1 cellular context compared by ENCODE assay signal in the genomic region with DNA sequence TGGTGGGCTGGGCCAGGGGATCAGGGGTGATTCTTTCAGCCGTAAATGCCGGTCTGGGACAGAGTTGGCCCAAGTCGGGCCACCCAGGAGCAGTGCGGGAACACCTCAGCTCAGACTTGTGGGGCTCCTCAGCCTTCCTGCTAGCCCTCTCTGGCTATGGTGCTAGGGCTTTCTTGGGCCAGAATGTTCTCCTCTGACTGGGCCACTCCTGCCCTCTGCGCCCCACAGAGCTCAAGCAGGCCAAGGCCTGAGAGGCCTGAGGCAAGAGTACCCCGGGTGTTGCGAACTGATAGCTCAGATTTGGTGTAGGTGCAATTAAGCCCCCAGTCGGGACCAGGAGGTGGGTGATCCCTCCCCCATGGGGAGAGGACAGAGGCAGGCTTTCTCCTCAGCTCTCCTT.
TF ChIP-seq lines count a peak whose summit lies in the region.

No MANE protein-coding gene starts in this region.

TF ChIP-seq in HepG2, 621 proteins besides CTCF, POLR2A, EP300 and RAD21:
- TF ChIP-seq, protein P1, sequence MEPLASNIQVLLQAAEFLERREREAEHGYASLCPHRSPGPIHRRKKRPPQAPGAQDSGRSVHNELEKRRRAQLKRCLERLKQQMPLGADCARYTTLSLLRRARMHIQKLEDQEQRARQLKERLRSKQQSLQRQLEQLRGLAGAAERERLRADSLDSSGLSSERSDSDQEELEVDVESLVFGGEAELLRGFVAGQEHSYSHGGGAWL (CRISPR knock-in tag; IDR thresholded peaks at IDR 0.05) = no peak
- TF ChIP-seq, protein P2, sequence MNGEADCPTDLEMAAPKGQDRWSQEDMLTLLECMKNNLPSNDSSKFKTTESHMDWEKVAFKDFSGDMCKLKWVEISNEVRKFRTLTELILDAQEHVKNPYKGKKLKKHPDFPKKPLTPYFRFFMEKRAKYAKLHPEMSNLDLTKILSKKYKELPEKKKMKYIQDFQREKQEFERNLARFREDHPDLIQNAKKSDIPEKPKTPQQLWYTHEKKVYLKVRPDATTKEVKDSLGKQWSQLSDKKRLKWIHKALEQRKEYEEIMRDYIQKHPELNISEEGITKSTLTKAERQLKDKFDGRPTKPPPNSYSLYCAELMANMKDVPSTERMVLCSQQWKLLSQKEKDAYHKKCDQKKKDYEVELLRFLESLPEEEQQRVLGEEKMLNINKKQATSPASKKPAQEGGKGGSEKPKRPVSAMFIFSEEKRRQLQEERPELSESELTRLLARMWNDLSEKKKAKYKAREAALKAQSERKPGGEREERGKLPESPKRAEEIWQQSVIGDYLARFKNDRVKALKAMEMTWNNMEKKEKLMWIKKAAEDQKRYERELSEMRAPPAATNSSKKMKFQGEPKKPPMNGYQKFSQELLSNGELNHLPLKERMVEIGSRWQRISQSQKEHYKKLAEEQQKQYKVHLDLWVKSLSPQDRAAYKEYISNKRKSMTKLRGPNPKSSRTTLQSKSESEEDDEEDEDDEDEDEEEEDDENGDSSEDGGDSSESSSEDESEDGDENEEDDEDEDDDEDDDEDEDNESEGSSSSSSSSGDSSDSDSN (CRISPR knock-in tag; IDR thresholded peaks at IDR 0.05) = no peak
- TF ChIP-seq CENPX (CRISPR knock-in tag; IDR thresholded peaks at IDR 0.05) = no peak
- TF ChIP-seq MTF1 (CRISPR knock-in tag; IDR thresholded peaks at IDR 0.05) = no peak
- no peak for TF ChIP-seq TMF1 (CRISPR knock-in tag; IDR thresholded peaks at IDR 0.05; ENCODE audit: low read depth)
- no peak for TF ChIP-seq KLF11 (CRISPR knock-in tag; IDR thresholded peaks at IDR 0.05)
- no peak for TF ChIP-seq NFIB (CRISPR knock-in tag; IDR thresholded peaks at IDR 0.05; ENCODE audit: borderline replicate concordance)
- no peak for TF ChIP-seq ZNF660 (CRISPR knock-in tag; IDR thresholded peaks at IDR 0.05; ENCODE audit: borderline replicate concordance, low read depth)
- no peak for TF ChIP-seq ZNF501 (CRISPR knock-in tag; IDR thresholded peaks at IDR 0.05)
- TF ChIP-seq TSC22D2 (CRISPR knock-in tag; IDR thresholded peaks at IDR 0.05; ENCODE audit: borderline replicate concordance) = no peak
- TF ChIP-seq, protein P3, sequence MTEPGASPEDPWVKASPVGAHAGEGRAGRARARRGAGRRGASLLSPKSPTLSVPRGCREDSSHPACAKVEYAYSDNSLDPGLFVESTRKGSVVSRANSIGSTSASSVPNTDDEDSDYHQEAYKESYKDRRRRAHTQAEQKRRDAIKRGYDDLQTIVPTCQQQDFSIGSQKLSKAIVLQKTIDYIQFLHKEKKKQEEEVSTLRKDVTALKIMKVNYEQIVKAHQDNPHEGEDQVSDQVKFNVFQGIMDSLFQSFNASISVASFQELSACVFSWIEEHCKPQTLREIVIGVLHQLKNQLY (CRISPR knock-in tag; IDR thresholded peaks at IDR 0.05) = no peak
- TF ChIP-seq ZNF749 (CRISPR knock-in tag; IDR thresholded peaks at IDR 0.05; ENCODE audit: borderline replicate concordance) = no peak
- no peak for TF ChIP-seq ZNF263 (CRISPR knock-in tag; IDR thresholded peaks at IDR 0.05)
- TF ChIP-seq, protein P4, sequence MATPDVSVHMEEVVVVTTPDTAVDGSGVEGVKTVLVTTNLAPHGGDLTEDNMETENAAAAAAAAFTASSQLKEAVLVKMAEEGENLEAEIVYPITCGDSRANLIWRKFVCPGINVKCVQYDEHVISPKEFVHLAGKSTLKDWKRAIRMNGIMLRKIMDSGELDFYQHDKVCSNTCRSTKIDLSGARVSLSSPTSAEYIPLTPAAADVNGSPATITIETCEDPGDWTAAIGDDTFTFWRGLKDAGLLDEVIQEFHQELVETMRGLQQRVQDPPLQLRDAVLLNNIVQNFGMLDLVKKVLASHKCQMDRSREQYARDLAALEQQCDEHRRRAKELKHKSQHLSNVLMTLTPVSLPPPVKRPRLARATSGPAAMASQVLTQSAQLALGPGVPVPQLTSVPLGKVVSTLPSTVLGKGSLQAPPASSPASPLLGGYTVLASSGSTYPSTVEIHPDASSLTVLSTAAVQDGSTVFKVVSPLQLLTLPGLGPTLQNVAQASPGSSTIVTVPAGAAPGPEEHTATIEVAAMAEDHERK (CRISPR knock-in tag; IDR thresholded peaks at IDR 0.05; ENCODE audit: low read depth) = no peak
- TF ChIP-seq, protein P5, sequence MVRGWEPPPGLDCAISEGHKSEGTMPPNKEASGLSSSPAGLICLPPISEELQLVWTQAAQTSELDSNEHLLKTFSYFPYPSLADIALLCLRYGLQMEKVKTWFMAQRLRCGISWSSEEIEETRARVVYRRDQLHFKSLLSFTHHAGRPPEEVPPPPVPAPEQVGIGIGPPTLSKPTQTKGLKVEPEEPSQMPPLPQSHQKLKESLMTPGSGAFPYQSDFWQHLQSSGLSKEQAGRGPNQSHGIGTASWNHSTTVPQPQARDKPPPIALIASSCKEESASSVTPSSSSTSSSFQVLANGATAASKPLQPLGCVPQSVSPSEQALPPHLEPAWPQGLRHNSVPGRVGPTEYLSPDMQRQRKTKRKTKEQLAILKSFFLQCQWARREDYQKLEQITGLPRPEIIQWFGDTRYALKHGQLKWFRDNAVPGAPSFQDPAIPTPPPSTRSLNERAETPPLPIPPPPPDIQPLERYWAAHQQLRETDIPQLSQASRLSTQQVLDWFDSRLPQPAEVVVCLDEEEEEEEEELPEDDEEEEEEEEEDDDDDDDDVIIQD (CRISPR knock-in tag; IDR thresholded peaks at IDR 0.05; ENCODE audit: low read depth) = no peak
- TF ChIP-seq U2AF2 (IDR thresholded peaks at IDR 0.05; ENCODE audit: low read depth, low read length) = no peak
- TF ChIP-seq ZNF441 (CRISPR knock-in tag; IDR thresholded peaks at IDR 0.05; ENCODE audit: borderline replicate concordance) = no peak
- no peak for TF ChIP-seq ZNF256 (CRISPR knock-in tag; conservative IDR thresholded peaks at IDR 0.05)
